8 cellular contexts compared by ENCODE assay signal in genomic region chr9:2158729-2159128, GRCh38.
DNase-seq lines count a peak whose midpoint lies in the region; FAIRE-seq and TF ChIP-seq lines count a peak whose summit lies in the region.

No MANE protein-coding gene starts in this region.

- 4% methylated on average over 3 of the region's 3 CpGs; no CpG with 5 or more reads in 1 of the 2 experiments for WGBS in H1 (ENCODE audit: extremely low coverage in 1 of 2, insufficient coverage in 1 of 2, insufficient read length in 1 of 2, insufficient replicate concordance in 2 of 2, low coverage in 1 of 2, low lambda C conversion rate in 2 of 2, missing lambda C conversion rate in 1 of 2), 2 experiments

- no peak overlapping the region for H2AFZ ChIP-seq in H1 (ENCODE audit: low read length)

- TF ChIP-seq CTCF in CD14-positive monocyte (IDR thresholded peaks at IDR 0.05) = no peak
- no peak for TF ChIP-seq CTCF in H1 (IDR thresholded peaks at IDR 0.05; ENCODE audit: control extremely low read depth in 1 of 3, insufficient read depth in 1 of 3, low read depth in 1 of 3, low read length in 3 of 3)
- no peak for TF ChIP-seq CTCF in neutrophil (IDR thresholded peaks at IDR 0.05)
- no peak for TF ChIP-seq CTCF in GM20000 (IDR thresholded peaks at IDR 0.05; ENCODE audit: extremely low read depth, missing control alignments)
- TF ChIP-seq CTCF in GM13976 (IDR thresholded peaks at IDR 0.05; ENCODE audit: borderline replicate concordance, control extremely low read depth, extremely low read depth, insufficient read depth, missing control alignments) = no peak

- in situ Hi-C loops in GM13976 (cut with MboI; ENCODE audit: low sequenced_read_pairs, unreplicated experiment) = no loop called here

- no peaks in the 10 kb centered on the region for H3K9me3 ChIP-seq in H1 (ENCODE audit: insufficient read depth in 2 of 2, low read depth in 1 of 2, low read length in 1 of 2)
- H3K9me3 ChIP-seq in neutrophil = no peaks in the 10 kb centered on the region

- TF ChIP-seq RAD21 in H1 (IDR thresholded peaks at IDR 0.05 in 1 of 2, conservative IDR thresholded peaks at IDR 0.05 in 1 of 2; ENCODE audit: low read depth in 2 of 2, low read length in 2 of 2) = no peak

- H3K27me3 Mint-ChIP-seq in CD14-positive monocyte (ENCODE audit: low read depth in 3 of 3) = no peaks in the 10 kb centered on the region

- H3K4me2 ChIP-seq in H1 (ENCODE audit: insufficient read depth in 1 of 2, low read depth in 2 of 2, low read length in 2 of 2) = peak overlapping the region; percentile 50 to 67; a peak in 3 of 4 replicates

- CTCF ChIA-PET in H1 (lab: Charles Lee; ENCODE audit: partially characterized antibody) = interaction anchor here (0.8 to 2.2 kb wide), 6 partner anchors 10 to 82 kb away, joined by 3 to 15 read pairs (median 3); no protein-coding TSS in a partner anchor

- no peak overlapping the region for H2BK20ac ChIP-seq in H1 (ENCODE audit: low read length)

- intact Hi-C loops in CD14-positive monocyte (cut with micrococcal nuclease) = loop anchor here in 1 of 2 donors (10.0 kb wide), 1 partner anchor 86 kb away; no protein-coding TSS in a partner anchor

- H2BK15ac ChIP-seq in H1 (ENCODE audit: low read length) = no peak overlapping the region

- no peak overlapping the region for H2AK5ac ChIP-seq in H1 (ENCODE audit: low read depth, low read length)

- no peak overlapping the region for H3K23ac ChIP-seq in H1 (ENCODE audit: insufficient read length)

- H3K4me1 ChIP-seq in H1 (replicated peaks in 1 of 4; ENCODE audit: control insufficient read depth in 3 of 4, insufficient read depth in 4 of 4, low read length in 3 of 4) (peaks cover 2 to 18% (median 16%) of the 10 kb centered on the region in 4 experiments), neutrophil (ENCODE audit: control insufficient read depth in 1 of 2, insufficient read depth in 1 of 2, low read depth in 1 of 2, low read length in 1 of 2) (peaks cover 51 to 58% of the 10 kb centered on the region in 2 experiments)

- H3K36me3 ChIP-seq in H1 (ENCODE audit: control insufficient read depth in 2 of 4, insufficient read depth in 4 of 4, low read length in 3 of 4) = no peaks in the 10 kb centered on the region
- peaks cover 4% of the 10 kb centered on the region for H3K36me3 ChIP-seq in neutrophil

- H3K79me2 ChIP-seq in H1 (ENCODE audit: control insufficient read depth in 1 of 2, insufficient read depth in 2 of 2, low read length in 2 of 2) = no peaks in the 10 kb centered on the region

- no peak overlapping the region for H3K14ac ChIP-seq in H1 (ENCODE audit: insufficient read length)

- H3K4me1 Mint-ChIP-seq in CD14-positive monocyte = peaks cover 77% of the 10 kb centered on the region

- no peak overlapping the region for H4K8ac ChIP-seq in H1 (ENCODE audit: extremely low read depth, insufficient read depth, low read length)

- no peak for TF ChIP-seq EP300 in H1 (IDR thresholded peaks at IDR 0.05; ENCODE audit: borderline replicate concordance in 1 of 2, low read depth in 2 of 2, low read length in 2 of 2)

- peak overlapping the region; percentile 58 to 90 (median 83) for H3K27ac Mint-ChIP-seq in CD14-positive monocyte

- no peak for TF ChIP-seq POLR2A in H1 (IDR thresholded peaks at IDR 0.05; ENCODE audit: control extremely low read depth in 1 of 2, low read depth in 2 of 2, low read length in 2 of 2)

- no peak overlapping the region for H3K4ac ChIP-seq in H1 (replicated peaks; ENCODE audit: insufficient read length, low read depth, low read length)

- H3K9me3 Mint-ChIP-seq in CD14-positive monocyte = peaks cover 0 to 4% (median 0%) of the 10 kb centered on the region in 7 donors

- peak overlapping the region; percentile 99 for H4K5ac ChIP-seq in H1 (ENCODE audit: insufficient read length, low read depth, low read length)

- H3K9ac ChIP-seq in H1 (replicated peaks in 1 of 4; ENCODE audit: extremely low read depth in 1 of 4, low read depth in 3 of 4, low read length in 3 of 4) = no peak overlapping the region

- no peak overlapping the region for H2BK120ac ChIP-seq in H1 (replicated peaks; ENCODE audit: low read depth, low read length)

- H3K4me3 ChIP-seq in H1 (ENCODE audit: extremely low read depth in 1 of 4, insufficient read depth in 2 of 4, low read depth in 3 of 4, low read length in 4 of 4) (peak overlapping the region in 1 of 4 experiments; percentile 50; a peak in 4 of 8 replicates), neutrophil (ENCODE audit: low read depth in 1 of 2, low read length in 1 of 2) (peak overlapping the region in 1 of 2 experiments; percentile 11)

- POLR2A ChIA-PET in H1 (lab: Charles Lee; ENCODE audit: partially characterized antibody) = interaction anchor here (1.2 to 2.4 kb wide), 4 partner anchors 12 to 284 kb away, joined by 3 to 8 read pairs (median 5); no protein-coding TSS in a partner anchor

- H2BK5ac ChIP-seq in H1 (ENCODE audit: low read depth, low read length) = no peak overlapping the region; the same call in 1 of the 2 replicates

- H3K36me3 Mint-ChIP-seq in CD14-positive monocyte = peaks cover 8 to 15% of the 10 kb centered on the region in 2 donors

- FAIRE-seq in H1 (lab: Jason Lieb, UNC) (peak; percentile 71), frontal cortex (lab: Jason Lieb, UNC) (no peak)

- H3K18ac ChIP-seq in H1 (ENCODE audit: extremely low read depth, low read length) = peak overlapping the region; percentile 33; the same call in 1 of the 2 replicates

- DNase-seq in CD14-positive monocyte (ENCODE audit: low spot score) (no peak), NCI-H69 (lab: John Stamatoyannopoulos, UW) (peak; percentile 42), H1 (ENCODE audit: low read depth in 1 of 2, low spot score in 2 of 2) (no peak), GM20000 (ENCODE audit: low spot score) (no peak), GM13976 (ENCODE audit: low spot score) (no peak), KG1 (lab: John Stamatoyannopoulos, UW) (no peak), frontal cortex (ENCODE audit: low spot score in 2 of 2) (no peak)

- no peaks in the 10 kb centered on the region for H3K23me2 ChIP-seq in H1 (ENCODE audit: low read depth, low read length)

- H3K56ac ChIP-seq in H1 (replicated peaks; ENCODE audit: insufficient read length, low read depth, low read length) = no peak overlapping the region

- no peaks in the 10 kb centered on the region for H4K20me1 ChIP-seq in H1 (replicated peaks in 1 of 2; ENCODE audit: control insufficient read depth in 1 of 2, insufficient read depth in 2 of 2, low read length in 2 of 2)

- peak overlapping the region; percentile 60; the same call in 1 of the 2 replicates for H3K27ac ChIP-seq in H1 (ENCODE audit: low read depth, low read length)
- H3K27ac ChIP-seq in neutrophil = peak overlapping the region; percentile 62

- H3K79me1 ChIP-seq in H1 (ENCODE audit: low read depth, low read length) = no peaks in the 10 kb centered on the region

- no peak overlapping the region for H2BK12ac ChIP-seq in H1 (ENCODE audit: low read depth, low read length)

- H4K91ac ChIP-seq in H1 (replicated peaks; ENCODE audit: insufficient read length, low read length) = no peak overlapping the region

- H3K27me3 ChIP-seq in H1 (replicated peaks in 1 of 4; ENCODE audit: control insufficient read depth in 3 of 4, extremely low read depth in 1 of 4, insufficient read depth in 3 of 4, low read length in 3 of 4) (no peaks in the 10 kb centered on the region), neutrophil (no peaks in the 10 kb centered on the region)

- peak overlapping the region; percentile 78 to 91 for H3K4me3 Mint-ChIP-seq in CD14-positive monocyte

TF ChIP-seq in H1, 55 proteins besides CTCF, POLR2A, EP300 and RAD21:
- TF ChIP-seq KDM4A (IDR thresholded peaks at IDR 0.05; ENCODE audit: low read depth, low read length, severe bottlenecking) (no peak), SP1 (IDR thresholded peaks at IDR 0.05; ENCODE audit: low read depth, low read length) (0 out of 2 replicates have a peak, but pooled peaks have one; percentile 13), TEAD4 (IDR thresholded peaks at IDR 0.05; ENCODE audit: low read depth, low read length) (peak; percentile 73)
